Comparison of ENCODE assay signal across 23 cellular contexts in genomic region chr6:130206474-130206873, GRCh38. TPM values are rescaled to one million over a fixed set of nuclear protein-coding genes. Genes with fewer than 3 reads are reported as not detected.
"Had no signal": no experiment of that assay in that cellular context is flagged by ENCODE, and none has a peak within 500 bp of the region (broad histone marks: within the 10 kb centered on the region; RNA-seq: fewer than 3 reads in every experiment).

No MANE protein-coding gene starts in this region.

- ATAC-seq: gastrocnemius medialis, left cardiac atrium, WTC11 had no signal

- H3K9me3 Mint-ChIP-seq: activated T-helper 2 cell treated with anti-CD3 and anti-CD28 coated beads, Interferon-gamma antibody, Interleukin-2, Interleukin-4, amounts not matched to agents 10 μg/mL and 5 μg/mL and 100 μg/mL, durations not matched to agents 14 hours and 24 hours and 36 hours; dendritic cell treated with granulocyte-macrophage colony-stimulating factor and Interleukin-4, amounts not matched to agents 40 ng/mL and 50 ng/mL, for 4 days; type B pancreatic cell had no signal

- H3K9me3 ChIP-seq: esophagus muscularis mucosa, gastrocnemius medialis, sigmoid colon, testis, vagina had no signal

- H3K4me1 ChIP-seq: esophagus muscularis mucosa, gastrocnemius medialis, neural progenitor cell, sigmoid colon, testis, vagina had no signal

- H3K36me3 Mint-ChIP-seq: type B pancreatic cell had no signal

- H3K27me3 ChIP-seq: esophagus muscularis mucosa, gastrocnemius medialis, neural progenitor cell, sigmoid colon, testis, vagina had no signal

- H3K27me3 Mint-ChIP-seq: dendritic cell treated with granulocyte-macrophage colony-stimulating factor and Interleukin-4, amounts not matched to agents 40 ng/mL and 50 ng/mL, for 4 days; type B pancreatic cell had no signal

- H3K27ac Mint-ChIP-seq: activated T-helper 2 cell treated with anti-CD3 and anti-CD28 coated beads, Interferon-gamma antibody, Interleukin-2, Interleukin-4, amounts not matched to agents 10 μg/mL and 5 μg/mL and 100 μg/mL, durations not matched to agents 14 hours and 24 hours and 36 hours; brain; dendritic cell treated with granulocyte-macrophage colony-stimulating factor and Interleukin-4, amounts not matched to agents 40 ng/mL and 50 ng/mL, for 4 days; neural progenitor cell; type B pancreatic cell; WTC11 had no signal

- H3K4me3 Mint-ChIP-seq: brain; dendritic cell treated with granulocyte-macrophage colony-stimulating factor and Interleukin-4, amounts not matched to agents 40 ng/mL and 50 ng/mL, for 4 days; neural progenitor cell; type B pancreatic cell; WTC11 had no signal

- H3K4me1 Mint-ChIP-seq: brain, neural progenitor cell had no signal

- H3K4me3 ChIP-seq: esophagus muscularis mucosa, gastrocnemius medialis, neural progenitor cell, sigmoid colon, testis, vagina had no signal

- H3K36me3 ChIP-seq: esophagus muscularis mucosa, gastrocnemius medialis, neural progenitor cell, sigmoid colon, vagina had no signal

- DNase-seq: activated naive CD4-positive, alpha-beta T cell; activated T-cell treated with anti-CD3 and anti-CD28 coated beads, Interleukin-2, amount 50 U/mL, for 1 hour; aorta; effector CD4-positive, alpha-beta T cell; gastrocnemius medialis; head of caudate nucleus; hypothalamus; islet precursor cell; left cardiac atrium; retina; sigmoid colon; stimulated activated CD4-positive, alpha-beta T cell treated with anti-CD3 and anti-CD28 coated beads, Interleukin-2, amount 100 ng/mL, for 48 hours; stimulated activated CD8-positive, alpha-beta memory T cell treated with anti-CD3 and anti-CD28 coated beads, Interleukin-4, amount 100 ng/mL, for 48 hours; stimulated activated naive CD4-positive, alpha-beta T cell; testis had no signal

- H3K27ac ChIP-seq: esophagus muscularis mucosa, gastrocnemius medialis, neural progenitor cell, sigmoid colon, testis, vagina had no signal

RNA-seq across cellular contexts. Expression of gene SAMD3, which starts 16.3 kb away (rescaled TPM):
- total RNA-seq: gastrocnemius medialis had no signal
- polyA plus RNA-seq: aorta had no signal
